Comparison of ENCODE assay signal across 8 cellular contexts in the genomic region with DNA sequence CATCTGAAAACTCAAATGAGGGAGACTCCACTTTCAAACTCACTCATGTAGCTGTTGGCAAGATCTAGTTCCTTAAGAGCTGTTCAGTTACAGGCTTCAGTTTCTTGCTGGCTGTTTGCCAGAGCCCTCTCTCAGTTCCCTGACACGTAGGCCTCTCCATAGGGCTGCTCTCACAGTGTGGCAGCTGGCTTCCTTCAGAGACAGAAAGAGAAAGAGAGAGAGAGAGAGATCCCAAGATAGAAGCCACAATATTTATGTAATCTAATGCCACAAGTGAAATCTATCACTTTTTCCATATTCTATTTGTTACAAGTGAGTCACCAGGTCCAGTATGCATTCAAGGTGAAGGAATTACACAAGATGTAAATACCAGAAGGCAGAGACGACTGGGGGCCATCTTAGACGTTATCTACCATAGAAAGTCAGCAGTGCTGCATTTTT.
A peak's percentile ranks its signal among the peaks of the same experiment; 100 is the strongest.
DNase-seq lines count a peak whose midpoint lies in the region; ATAC-seq, FAIRE-seq and TF ChIP-seq lines count a peak whose summit lies in the region.

No MANE protein-coding gene starts in this region.

- no peak overlapping the region for H3K27ac ChIP-seq in upper lobe of right lung

- intact Hi-C loops in upper lobe of right lung (cut with DNase I) = no loop called here

- FAIRE-seq in GM12891 (lab: Jason Lieb, UNC) (no peak), H54 (lab: Jason Lieb, UNC) (no peak)

- H3K9me3 ChIP-seq in upper lobe of right lung = no peaks in the 10 kb centered on the region

- H3K27me3 ChIP-seq in upper lobe of right lung = peaks cover 5% of the 10 kb centered on the region

- peak; percentile 97 for ATAC-seq in GM21367 (IDR thresholded peaks at IDR 0.05; ENCODE audit: unreplicated experiment)
- ATAC-seq in HG03469 (IDR thresholded peaks at IDR 0.05; ENCODE audit: unreplicated experiment) = peak; percentile 97
- ATAC-seq in upper lobe of right lung = peak; percentile 87

- H3K36me3 ChIP-seq in upper lobe of right lung = no peaks in the 10 kb centered on the region

- H3K4me1 ChIP-seq in upper lobe of right lung = no peaks in the 10 kb centered on the region

- TF ChIP-seq CTCF in astrocyte of the spinal cord (IDR thresholded peaks at IDR 0.05; ENCODE audit: low read depth, low read length) (no peak), upper lobe of right lung (IDR thresholded peaks at IDR 0.05) (no peak)

- H3K4me3 ChIP-seq in astrocyte of the spinal cord (ENCODE audit: low read depth, low read length) (no peak overlapping the region), upper lobe of right lung (no peak overlapping the region)

- peak; percentile 29 for DNase-seq in GM12891 (ENCODE audit: insufficient read length, low spot score)
- DNase-seq in astrocyte of the spinal cord (ENCODE audit: low read depth, low spot score) = peak; percentile 78
- peak; percentile 68 for DNase-seq in upper lobe of right lung
- DNase-seq in H54 (ENCODE audit: insufficient read length, low spot score) = no peak
- no peak for DNase-seq in superior temporal gyrus (ENCODE audit: extremely low spot score)
- DNase-seq in NK-92 (lab: John Stamatoyannopoulos, UW; ENCODE audit: unreplicated experiment) = no peak

- TF ChIP-seq POLR2A in GM12891 (IDR thresholded peaks at IDR 0.05; ENCODE audit: low read depth, low read length) (no peak), H54 (IDR thresholded peaks at IDR 0.05; ENCODE audit: low read depth, low read length) (no peak)

- in situ Hi-C loops in astrocyte of the spinal cord (cut with HindIII; ENCODE audit: low sequenced_read_pairs) = no loop called here

TF ChIP-seq in GM12891, 5 proteins besides CTCF, POLR2A, EP300 and RAD21:
- TF ChIP-seq SPI1 (IDR thresholded peaks at IDR 0.05; ENCODE audit: low read depth, low read length) (no peak), POLR2AphosphoS5 (IDR thresholded peaks at IDR 0.05; ENCODE audit: low read depth, low read length) (no peak), TAF1 (IDR thresholded peaks at IDR 0.05; ENCODE audit: low read depth, low read length) (no peak)

Comparison
In these comparisons a context has a peak if more than half of its experiments do, and no peak if none do; other contexts are left out.
1. DNase-seq: peak in GM12891 (single experiment), astrocyte of the spinal cord (single experiment) and upper lobe of right lung (single experiment); none in H54 (single experiment), superior temporal gyrus (single experiment) and NK-92 (single experiment).
2. Peak in every context shown above with its lines, with median percentiles within 50 percentile points of each other: ATAC-seq.